1 cellular context compared by ENCODE assay signal in the genomic region with DNA sequence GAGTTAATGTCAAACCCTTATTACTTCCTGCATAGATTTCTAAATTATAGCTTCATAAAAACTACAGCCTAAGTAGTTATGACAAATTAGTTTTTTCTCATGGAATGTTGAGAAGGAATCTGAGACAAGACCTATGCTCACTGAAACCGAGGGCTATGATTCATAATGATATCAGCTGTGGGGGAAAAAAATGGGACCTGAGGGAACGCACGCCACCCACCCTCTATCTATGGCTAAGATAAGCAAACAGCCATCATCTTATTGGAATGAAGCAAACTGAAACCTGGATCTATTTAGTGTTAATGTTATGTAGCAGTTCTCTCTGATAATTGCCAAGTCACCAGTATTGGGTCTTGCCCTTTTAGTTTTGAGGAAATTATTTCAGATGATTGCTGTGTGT.
TF ChIP-seq lines count a peak whose summit lies in the region.

No MANE protein-coding gene starts in this region.

TF ChIP-seq in WTC11, 78 proteins besides CTCF, POLR2A, EP300 and RAD21 (continued from another document):
- TF ChIP-seq, protein P1, sequence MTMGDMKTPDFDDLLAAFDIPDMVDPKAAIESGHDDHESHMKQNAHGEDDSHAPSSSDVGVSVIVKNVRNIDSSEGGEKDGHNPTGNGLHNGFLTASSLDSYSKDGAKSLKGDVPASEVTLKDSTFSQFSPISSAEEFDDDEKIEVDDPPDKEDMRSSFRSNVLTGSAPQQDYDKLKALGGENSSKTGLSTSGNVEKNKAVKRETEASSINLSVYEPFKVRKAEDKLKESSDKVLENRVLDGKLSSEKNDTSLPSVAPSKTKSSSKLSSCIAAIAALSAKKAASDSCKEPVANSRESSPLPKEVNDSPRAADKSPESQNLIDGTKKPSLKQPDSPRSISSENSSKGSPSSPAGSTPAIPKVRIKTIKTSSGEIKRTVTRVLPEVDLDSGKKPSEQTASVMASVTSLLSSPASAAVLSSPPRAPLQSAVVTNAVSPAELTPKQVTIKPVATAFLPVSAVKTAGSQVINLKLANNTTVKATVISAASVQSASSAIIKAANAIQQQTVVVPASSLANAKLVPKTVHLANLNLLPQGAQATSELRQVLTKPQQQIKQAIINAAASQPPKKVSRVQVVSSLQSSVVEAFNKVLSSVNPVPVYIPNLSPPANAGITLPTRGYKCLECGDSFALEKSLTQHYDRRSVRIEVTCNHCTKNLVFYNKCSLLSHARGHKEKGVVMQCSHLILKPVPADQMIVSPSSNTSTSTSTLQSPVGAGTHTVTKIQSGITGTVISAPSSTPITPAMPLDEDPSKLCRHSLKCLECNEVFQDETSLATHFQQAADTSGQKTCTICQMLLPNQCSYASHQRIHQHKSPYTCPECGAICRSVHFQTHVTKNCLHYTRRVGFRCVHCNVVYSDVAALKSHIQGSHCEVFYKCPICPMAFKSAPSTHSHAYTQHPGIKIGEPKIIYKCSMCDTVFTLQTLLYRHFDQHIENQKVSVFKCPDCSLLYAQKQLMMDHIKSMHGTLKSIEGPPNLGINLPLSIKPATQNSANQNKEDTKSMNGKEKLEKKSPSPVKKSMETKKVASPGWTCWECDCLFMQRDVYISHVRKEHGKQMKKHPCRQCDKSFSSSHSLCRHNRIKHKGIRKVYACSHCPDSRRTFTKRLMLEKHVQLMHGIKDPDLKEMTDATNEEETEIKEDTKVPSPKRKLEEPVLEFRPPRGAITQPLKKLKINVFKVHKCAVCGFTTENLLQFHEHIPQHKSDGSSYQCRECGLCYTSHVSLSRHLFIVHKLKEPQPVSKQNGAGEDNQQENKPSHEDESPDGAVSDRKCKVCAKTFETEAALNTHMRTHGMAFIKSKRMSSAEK (CRISPR knock-in tag; IDR thresholded peaks at IDR 0.05; ENCODE audit: borderline replicate concordance): no peak
- TF ChIP-seq, protein P2, sequence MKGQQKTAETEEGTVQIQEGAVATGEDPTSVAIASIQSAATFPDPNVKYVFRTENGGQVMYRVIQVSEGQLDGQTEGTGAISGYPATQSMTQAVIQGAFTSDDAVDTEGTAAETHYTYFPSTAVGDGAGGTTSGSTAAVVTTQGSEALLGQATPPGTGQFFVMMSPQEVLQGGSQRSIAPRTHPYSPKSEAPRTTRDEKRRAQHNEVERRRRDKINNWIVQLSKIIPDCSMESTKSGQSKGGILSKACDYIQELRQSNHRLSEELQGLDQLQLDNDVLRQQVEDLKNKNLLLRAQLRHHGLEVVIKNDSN (CRISPR knock-in tag; IDR thresholded peaks at IDR 0.05): no peak
- TF ChIP-seq, protein P3, sequence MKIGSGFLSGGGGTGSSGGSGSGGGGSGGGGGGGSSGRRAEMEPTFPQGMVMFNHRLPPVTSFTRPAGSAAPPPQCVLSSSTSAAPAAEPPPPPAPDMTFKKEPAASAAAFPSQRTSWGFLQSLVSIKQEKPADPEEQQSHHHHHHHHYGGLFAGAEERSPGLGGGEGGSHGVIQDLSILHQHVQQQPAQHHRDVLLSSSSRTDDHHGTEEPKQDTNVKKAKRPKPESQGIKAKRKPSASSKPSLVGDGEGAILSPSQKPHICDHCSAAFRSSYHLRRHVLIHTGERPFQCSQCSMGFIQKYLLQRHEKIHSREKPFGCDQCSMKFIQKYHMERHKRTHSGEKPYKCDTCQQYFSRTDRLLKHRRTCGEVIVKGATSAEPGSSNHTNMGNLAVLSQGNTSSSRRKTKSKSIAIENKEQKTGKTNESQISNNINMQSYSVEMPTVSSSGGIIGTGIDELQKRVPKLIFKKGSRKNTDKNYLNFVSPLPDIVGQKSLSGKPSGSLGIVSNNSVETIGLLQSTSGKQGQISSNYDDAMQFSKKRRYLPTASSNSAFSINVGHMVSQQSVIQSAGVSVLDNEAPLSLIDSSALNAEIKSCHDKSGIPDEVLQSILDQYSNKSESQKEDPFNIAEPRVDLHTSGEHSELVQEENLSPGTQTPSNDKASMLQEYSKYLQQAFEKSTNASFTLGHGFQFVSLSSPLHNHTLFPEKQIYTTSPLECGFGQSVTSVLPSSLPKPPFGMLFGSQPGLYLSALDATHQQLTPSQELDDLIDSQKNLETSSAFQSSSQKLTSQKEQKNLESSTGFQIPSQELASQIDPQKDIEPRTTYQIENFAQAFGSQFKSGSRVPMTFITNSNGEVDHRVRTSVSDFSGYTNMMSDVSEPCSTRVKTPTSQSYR (CRISPR knock-in tag; IDR thresholded peaks at IDR 0.05): no peak
- no peak for TF ChIP-seq FOXK1 (CRISPR knock-in tag; IDR thresholded peaks at IDR 0.05)
TF ChIP-seq in WTC11: peak in this region for 0.
